8 cellular contexts compared by ENCODE assay signal in genomic region chr1:8317647-8318360, GRCh38. TPM values are rescaled to one million over a fixed set of nuclear protein-coding genes. Genes with fewer than 3 reads are reported as not detected.
A peak's percentile ranks its signal among the peaks of the same experiment; 100 is the strongest.
DNase-seq lines count a peak whose midpoint lies in the region; ATAC-seq and TF ChIP-seq lines count a peak whose summit lies in the region.

Gene SLC45A1 (plus strand): TSS chr1:8318114. CDS start chr1:8324330, 6,216 bp downstream.

- DNase-seq in GM10266 (ENCODE audit: extremely low spot score) (peak; percentile 84), NCI-H1105 (lab: John Stamatoyannopoulos, UW) (peak; percentile 77), cerebellum (ENCODE audit: low spot score) (peak; percentile 96), kidney tubule cell (ENCODE audit: low spot score) (peak; percentile 61)
- DNase-seq in activated CD4-positive, alpha-beta T cell treated with anti-CD3 and anti-CD28 coated beads for 48 hours = peak; percentile 86
- DNase-seq in stimulated activated CD4-positive, alpha-beta T cell treated with anti-CD3 and anti-CD28 coated beads, Interleukin-15, amount 100 ng/mL, for 48 hours (ENCODE audit: low read depth in 2 of 2) = peak; percentile 49 to 79

- TF ChIP-seq CTCF in GM10266 (IDR thresholded peaks at IDR 0.05; ENCODE audit: control insufficient read depth, insufficient read depth, low read depth, missing control alignments) = no peak

- ATAC-seq in GM21528 (IDR thresholded peaks at IDR 0.05; ENCODE audit: low FRiP score, unreplicated experiment) (no peak), GM19467 (IDR thresholded peaks at IDR 0.05; ENCODE audit: unreplicated experiment) (no peak)

RNA-seq across cellular contexts. Expression of gene SLC45A1, which starts in this region (rescaled TPM):
- total RNA-seq in cerebellum = 4.2 TPM
